8 cellular contexts compared by ENCODE assay signal in genomic region chr22:32904044-32904443, GRCh38.
DNase-seq lines count a peak whose midpoint lies in the region; ATAC-seq, FAIRE-seq and TF ChIP-seq lines count a peak whose summit lies in the region.

No MANE protein-coding gene starts in this region.

- no peak overlapping the region for H2AFZ ChIP-seq in MM.1S (ENCODE audit: low read length)

- no peaks in the 10 kb centered on the region for H3K9me2 ChIP-seq in MM.1S (replicated peaks; ENCODE audit: insufficient read depth, low read length)

- H3K36me3 ChIP-seq in MM.1S (replicated peaks; ENCODE audit: insufficient read depth, low read length) (no peaks in the 10 kb centered on the region), bronchial epithelial cell (ENCODE audit: control insufficient read depth, insufficient read depth, low read length) (no peaks in the 10 kb centered on the region), mucosa of descending colon (ENCODE audit: low read depth) (no peaks in the 10 kb centered on the region)

- H3K9me3 ChIP-seq in MM.1S (replicated peaks; ENCODE audit: insufficient read depth, low read length) (no peaks in the 10 kb centered on the region), mucosa of descending colon (no peaks in the 10 kb centered on the region)

- H3K9ac ChIP-seq in MM.1S (ENCODE audit: low read length): no peak overlapping the region

- no peaks in the 10 kb centered on the region for H3K79me2 ChIP-seq in MM.1S (ENCODE audit: low read length)

- H4K20me1 ChIP-seq in MM.1S (ENCODE audit: insufficient read depth, low read length): no peaks in the 10 kb centered on the region

- intact Hi-C loops in mucosa of descending colon (cut with DNase I, micrococcal nuclease): no loop called here

- H3K4me3 ChIP-seq in MM.1S (ENCODE audit: low read length) (no peak overlapping the region), bronchial epithelial cell (ENCODE audit: low read depth, low read length) (no peak overlapping the region), mucosa of descending colon (no peak overlapping the region)

- H3K27ac ChIP-seq in MM.1S (ENCODE audit: low read length): no peak overlapping the region

- in situ Hi-C loops in G401 (cut with HindIII; ENCODE audit: low sequenced_read_pairs): no loop called here

- H3K27me3 ChIP-seq in MM.1S (replicated peaks; ENCODE audit: insufficient read depth, low read length): no peaks in the 10 kb centered on the region
- no peaks in the 10 kb centered on the region for H3K27me3 ChIP-seq in bronchial epithelial cell (ENCODE audit: control insufficient read depth, insufficient read depth, low read length)

- peak; percentile 60 for ATAC-seq in mucosa of descending colon
- ATAC-seq in HG03378 (IDR thresholded peaks at IDR 0.05; ENCODE audit: unreplicated experiment): no peak
- no peak for ATAC-seq in HG03039 (IDR thresholded peaks at IDR 0.05; ENCODE audit: unreplicated experiment)

- no peak for TF ChIP-seq CTCF in MM.1S (IDR thresholded peaks at IDR 0.05; ENCODE audit: low read length)
- TF ChIP-seq CTCF in bronchial epithelial cell (IDR thresholded peaks at IDR 0.05; ENCODE audit: insufficient read depth, low read length, severe bottlenecking): no peak
- no peak for TF ChIP-seq CTCF in mucosa of descending colon (IDR thresholded peaks at IDR 0.05)

- H3F3A ChIP-seq in MM.1S (ENCODE audit: insufficient read depth, low read length): no peaks in the 10 kb centered on the region

- H3K4me1 ChIP-seq in MM.1S (ENCODE audit: low read length) (no peaks in the 10 kb centered on the region), mucosa of descending colon (ENCODE audit: low read depth) (no peaks in the 10 kb centered on the region)

- DNase-seq in G401 (ENCODE audit: low spot score): peak; percentile 38
- peak; percentile 17 for DNase-seq in MM.1S
- peak; percentile 63 for DNase-seq in bronchial epithelial cell (ENCODE audit: low read depth)
- DNase-seq in mucosa of descending colon: peak in 1 of 3 donors; percentile 50
- no peak for DNase-seq in middle frontal gyrus (ENCODE audit: extremely low spot score, low spot score)
- no peak for DNase-seq in foreskin melanocyte

- no peak overlapping the region for H3K4me2 ChIP-seq in MM.1S (ENCODE audit: low read depth, low read length)

- peak; percentile 73 for FAIRE-seq in bronchial epithelial cell (lab: Jason Lieb, UNC)

Comparison
In these comparisons a context has a peak if more than half of its experiments do, and no peak if none do; other contexts are left out.
1. DNase-seq: peak in G401 (single experiment), MM.1S (single experiment) and bronchial epithelial cell (single experiment); none in middle frontal gyrus (single experiment) and foreskin melanocyte (single experiment).